ENCODE assay signal across 7 cellular contexts in genomic region chr1:56576880-56577858, GRCh38. TPM values are rescaled to one million over a fixed set of nuclear protein-coding genes. Genes with fewer than 3 reads are reported as not detected.
DNase-seq lines count a peak whose midpoint lies in the region; ATAC-seq and TF ChIP-seq lines count a peak whose summit lies in the region.

No MANE protein-coding gene starts in this region.

- H3K9me3 Mint-ChIP-seq in CD4-positive, alpha-beta T cell: no peaks in the 10 kb centered on the region

- peak overlapping the region; percentile 85 for H3K4me2 ChIP-seq in osteoblast (ENCODE audit: insufficient read depth, low read length)

- H2AFZ ChIP-seq in osteoblast (ENCODE audit: low read length): no peak overlapping the region

- H3K4me1 ChIP-seq in NT2/D1 (ENCODE audit: insufficient read depth, insufficient read length) (peaks cover 8% of the 10 kb centered on the region), osteoblast (ENCODE audit: insufficient read depth, low read length) (peaks cover 26% of the 10 kb centered on the region)

- H3K36me3 ChIP-seq in NT2/D1 (ENCODE audit: insufficient read depth, insufficient read length, low read length): peaks cover 38% of the 10 kb centered on the region
- H3K36me3 ChIP-seq in osteoblast (ENCODE audit: insufficient read depth, low read length): peaks cover 6% of the 10 kb centered on the region

- POLR2A ChIA-PET in CD4-positive, alpha-beta T cell (lab: Charles Lee): no interaction called here

- H3K27ac Mint-ChIP-seq in CD4-positive, alpha-beta T cell: no peak overlapping the region

- H3K4me3 Mint-ChIP-seq in CD4-positive, alpha-beta T cell: no peak overlapping the region

- no peaks in the 10 kb centered on the region for H3K36me3 Mint-ChIP-seq in CD4-positive, alpha-beta T cell (ENCODE audit: low read depth)

- peaks cover 51% of the 10 kb centered on the region for H3K27me3 Mint-ChIP-seq in CD4-positive, alpha-beta T cell

- peak; percentile 81 for DNase-seq in NT2/D1 (ENCODE audit: low read depth, low spot score)
- peak; percentile 67 for DNase-seq in fibroblast of peridontal ligament (ENCODE audit: extremely low read depth)
- DNase-seq in osteoblast (ENCODE audit: insufficient read length, low spot score, missing footprints): peak; percentile 85
- DNase-seq in SK-N-DZ (ENCODE audit: low spot score): no peak
- no peak for DNase-seq in stimulated activated CD4-positive, alpha-beta T cell treated with anti-CD3 and anti-CD28 coated beads, Interleukin-4, amount 100 ng/mL, for 24 hours
- no peak for DNase-seq in CD4-positive, alpha-beta T cell

- no peak for ATAC-seq in CD4-positive, alpha-beta T cell (ENCODE audit: poor library complexity)

- H4K20me1 ChIP-seq in osteoblast (ENCODE audit: insufficient read depth, low read length): peaks cover 40% of the 10 kb centered on the region

- H3K27ac ChIP-seq in osteoblast (ENCODE audit: low read depth, low read length): peak overlapping the region; percentile 54
- H3K27ac ChIP-seq in CD4-positive, alpha-beta T cell (ENCODE audit: low read depth, low read length): no peak overlapping the region

- TF ChIP-seq CTCF in GM12875 (IDR thresholded peaks at IDR 0.05; ENCODE audit: borderline replicate concordance, insufficient read depth, low read depth, low read length) (peak; percentile 18; the same call in 1 of the 2 replicates), osteoblast (IDR thresholded peaks at IDR 0.05; ENCODE audit: extremely low read depth, low read depth, low read length) (peak; percentile 36)
- TF ChIP-seq CTCF in CD4-positive, alpha-beta T cell (IDR thresholded peaks at IDR 0.05): no peak

- no peaks in the 10 kb centered on the region for H3K9me3 ChIP-seq in NT2/D1 (ENCODE audit: insufficient read depth, low read length)
- H3K9me3 ChIP-seq in osteoblast (ENCODE audit: low read depth, low read length): no peaks in the 10 kb centered on the region
- H3K9me3 ChIP-seq in CD4-positive, alpha-beta T cell (ENCODE audit: control insufficient read depth, low read length): no peaks in the 10 kb centered on the region

- H3K27me3 ChIP-seq in NT2/D1 (ENCODE audit: insufficient read depth, insufficient read length) (no peaks in the 10 kb centered on the region), osteoblast (ENCODE audit: insufficient read depth, low read length) (no peaks in the 10 kb centered on the region)
- peaks cover 44% of the 10 kb centered on the region for H3K27me3 ChIP-seq in CD4-positive, alpha-beta T cell (ENCODE audit: control insufficient read depth, insufficient read depth, low read length)

- H3K4me3 ChIP-seq in GM12875 (ENCODE audit: low read depth, low read length) (no peak overlapping the region), NT2/D1 (ENCODE audit: insufficient read length, low read depth) (peak overlapping the region; percentile 99), osteoblast (ENCODE audit: insufficient read depth, low read length) (peak overlapping the region; percentile 91)

- intact Hi-C loops in CD4-positive, alpha-beta T cell (cut with DNase I, micrococcal nuclease): no loop called here

- peak overlapping the region; percentile 100 for H3K9ac ChIP-seq in NT2/D1 (ENCODE audit: insufficient read length, low read depth)

- H3K4me1 Mint-ChIP-seq in CD4-positive, alpha-beta T cell (ENCODE audit: low read depth): no peaks in the 10 kb centered on the region

- H3K79me2 ChIP-seq in osteoblast (ENCODE audit: insufficient read depth, low read length): peaks cover 72% of the 10 kb centered on the region

- CTCF ChIA-PET in CD4-positive, alpha-beta T cell (lab: Charles Lee): interaction anchor here (1.5 kb wide), 1 partner anchor 11 kb away, joined by 5 read pairs; no protein-coding TSS in a partner anchor

RNA-seq across cellular contexts. Expression of gene PLPP3, which starts 2.2 kb away (rescaled TPM):
- 243 and 286 TPM in 2 replicates for total RNA-seq in osteoblast
- 4.7 and 5.0 TPM in 2 replicates for polyA plus RNA-seq in SK-N-DZ (2014; cell fraction: cytosol; rRNA removed)
- 2.2 and 2.4 TPM in 2 replicates for polyA plus RNA-seq in SK-N-DZ (2014; cell fraction: nucleus; rRNA removed)
- not detected for total RNA-seq in CD4-positive, alpha-beta T cell

Comparison
In these comparisons a context has a peak if more than half of its experiments do, and no peak if none do; other contexts are left out.
1. DNase-seq: peak in NT2/D1 (single experiment), fibroblast of peridontal ligament (single experiment) and osteoblast (single experiment); none in SK-N-DZ (single experiment), stimulated activated CD4-positive, alpha-beta T cell treated with anti-CD3 and anti-CD28 coated beads, Interleukin-4, amount 100 ng/mL, for 24 hours (single experiment) and CD4-positive, alpha-beta T cell (0 of 10).
2. RNA of gene PLPP3, which starts 2.2 kb away (total RNA-seq): 243 to 286 TPM in osteoblast; not detected in CD4-positive, alpha-beta T cell; every median in the first group is over 100 times any median in the second.